Comparison of ENCODE assay signal across 25 cellular contexts in genomic region chr11:117958949-117959348, GRCh38. TPM values are rescaled to one million over a fixed set of nuclear protein-coding genes. Genes with fewer than 3 reads are reported as not detected.
"Had no signal": no experiment of that assay in that cellular context is flagged by ENCODE, and none has a peak within 500 bp of the region (broad histone marks: within the 10 kb centered on the region; RNA-seq: fewer than 3 reads in every experiment).

No MANE protein-coding gene starts in this region.

- DNase-seq: activated CD4-positive, alpha-beta T cell treated with anti-CD3 and anti-CD28 coated beads for 4 hours; activated CD8-positive, alpha-beta memory T cell treated with anti-CD3 and anti-CD28 coated beads, Interleukin-2, amount 50 U/mL, for 4 hours; activated effector memory CD4-positive, alpha-beta T cell treated with anti-CD3 and anti-CD28 coated beads, Interleukin-2, amount 50 U/mL, for 16 hours; activated naive CD4-positive, alpha-beta T cell treated with anti-CD3 and anti-CD28 coated beads, Interleukin-2, amount 10 ng/mL, durations not matched to agents 7 days and 5 days; activated T-cell treated with anti-CD3 and anti-CD28 coated beads, Interleukin-2, amount 50 U/mL, for 4 hours; anterior cingulate cortex; body of pancreas; effector CD4-positive, alpha-beta T cell; erythroblast; foreskin fibroblast; heart right ventricle; islet precursor cell; left cardiac atrium; occipital lobe; posterior cingulate gyrus; small intestine; stimulated activated naive B cell treated with anti-CD40 and anti-IgM and Interleukin-4, amounts not matched to agents 10 μg/mL and 1 μg/mL and 100 μg/mL, for 72 hours; SW 1271; upper lobe of right lung had no signal

- H3K4me3 Mint-ChIP-seq: activated naive CD4-positive, alpha-beta T cell treated with anti-CD3 and anti-CD28 coated beads, Interleukin-2, amount 10 ng/mL, durations not matched to agents 7 days and 5 days; activated T-cell treated with anti-CD3 and anti-CD28 coated beads, Interleukin-2, amount 50 U/mL, for 4 hours; memory B cell; neural crest cell had no signal

- H3K27me3 Mint-ChIP-seq: activated naive CD4-positive, alpha-beta T cell treated with anti-CD3 and anti-CD28 coated beads, Interleukin-2, amount 10 ng/mL, durations not matched to agents 7 days and 5 days; memory B cell; stimulated activated naive B cell treated with anti-CD40 and anti-IgM and Interleukin-4, amounts not matched to agents 10 μg/mL and 1 μg/mL and 100 μg/mL, for 72 hours had no signal

- ATAC-seq: activated T-cell treated with anti-CD3 and anti-CD28 coated beads, Interleukin-2, amount 50 U/mL, for 4 hours; body of pancreas had no signal

RNA-seq across cellular contexts. Expression of gene IL10RA, which starts 27.2 kb away (rescaled TPM):
- total RNA-seq: cardiac muscle cell, myocyte had no signal
- polyA plus RNA-seq: cardiac muscle cell, fibroblast of lung had no signal

RNA-seq across cellular contexts. Expression of gene TMPRSS13, which starts 29.7 kb away (rescaled TPM):
- total RNA-seq: chondrocyte, fibroblast of lung, myocyte, neural crest cell had no signal
- polyA plus RNA-seq: fibroblast of lung had no signal
